8 cellular contexts compared by ENCODE assay signal in genomic region chr2:230925443-230925878, GRCh38. TPM values are rescaled to one million over a fixed set of nuclear protein-coding genes. Genes with fewer than 3 reads are reported as not detected.
DNase-seq lines count a peak whose midpoint lies in the region; ATAC-seq and TF ChIP-seq lines count a peak whose summit lies in the region.

No MANE protein-coding gene starts in this region.

- peaks cover 0 to 4% (median 0%) of the 10 kb centered on the region in 7 donors for H3K9me3 Mint-ChIP-seq in CD14-positive monocyte
- H3K9me3 Mint-ChIP-seq in activated T-helper 2 cell treated with anti-CD3 and anti-CD28 coated beads, Interferon-gamma antibody, Interleukin-2, Interleukin-4, amounts not matched to agents 10 μg/mL and 5 μg/mL and 100 μg/mL, durations not matched to agents 14 hours and 24 hours and 36 hours = no peaks in the 10 kb centered on the region

- peak; percentile 39 for DNase-seq in CD14-positive monocyte (ENCODE audit: low spot score)
- no peak for DNase-seq in activated T-helper 2 cell treated with anti-CD3 and anti-CD28 coated beads, Interferon-gamma antibody, Interleukin-2, Interleukin-4, amounts not matched to agents 10 μg/mL and 5 μg/mL and 100 μg/mL, durations not matched to agents 14 hours and 24 hours and 36 hours (ENCODE audit: low spot score)
- no peak for DNase-seq in effector CD4-positive, alpha-beta T cell
- no peak for DNase-seq in dermis blood vessel endothelial cell
- no peak for DNase-seq in cortex of kidney (lab: John Stamatoyannopoulos, UW)
- no peak for DNase-seq in NCI-H82 treated with DMSO at 0.1 percent for 48 hours (lab: John Stamatoyannopoulos, UW; ENCODE audit: unreplicated experiment)

- peaks cover 26% of the 10 kb centered on the region for H3K4me1 Mint-ChIP-seq in CD14-positive monocyte
- peaks cover 43% of the 10 kb centered on the region for H3K4me1 Mint-ChIP-seq in activated T-helper 2 cell treated with anti-CD3 and anti-CD28 coated beads, Interferon-gamma antibody, Interleukin-2, Interleukin-4, amounts not matched to agents 10 μg/mL and 5 μg/mL and 100 μg/mL, durations not matched to agents 14 hours and 24 hours and 36 hours (ENCODE audit: low read depth)

- intact Hi-C loops in CD14-positive monocyte (cut with micrococcal nuclease) = no loop called here
- intact Hi-C loops in activated T-helper 2 cell treated with anti-CD3 and anti-CD28 coated beads, Interferon-gamma antibody, Interleukin-2, Interleukin-4, amounts not matched to agents 10 μg/mL and 5 μg/mL and 100 μg/mL, durations not matched to agents 14 hours and 24 hours and 36 hours (cut with micrococcal nuclease) = loop anchor here (2.0 kb wide), 2 partner anchors 17 to 19 kb away; no protein-coding TSS in a partner anchor

- TF ChIP-seq CTCF in CD14-positive monocyte (IDR thresholded peaks at IDR 0.05) = no peak

- peaks cover 1 to 5% (median 4%) of the 10 kb centered on the region in 3 donors for H3K27me3 Mint-ChIP-seq in CD14-positive monocyte (ENCODE audit: low read depth in 3 of 3)
- H3K27me3 Mint-ChIP-seq in activated T-helper 2 cell treated with anti-CD3 and anti-CD28 coated beads, Interferon-gamma antibody, Interleukin-2, Interleukin-4, amounts not matched to agents 10 μg/mL and 5 μg/mL and 100 μg/mL, durations not matched to agents 14 hours and 24 hours and 36 hours (ENCODE audit: low read depth) = peaks cover 31% of the 10 kb centered on the region

- peak overlapping the region; percentile 80 to 98 (median 95) for H3K27ac Mint-ChIP-seq in CD14-positive monocyte
- peak overlapping the region; percentile 78 for H3K27ac Mint-ChIP-seq in activated T-helper 2 cell treated with anti-CD3 and anti-CD28 coated beads, Interferon-gamma antibody, Interleukin-2, Interleukin-4, amounts not matched to agents 10 μg/mL and 5 μg/mL and 100 μg/mL, durations not matched to agents 14 hours and 24 hours and 36 hours

- peak overlapping the region; percentile 72 to 89 for H3K4me3 Mint-ChIP-seq in CD14-positive monocyte
- peak overlapping the region; percentile 39 for H3K4me3 Mint-ChIP-seq in activated T-helper 2 cell treated with anti-CD3 and anti-CD28 coated beads, Interferon-gamma antibody, Interleukin-2, Interleukin-4, amounts not matched to agents 10 μg/mL and 5 μg/mL and 100 μg/mL, durations not matched to agents 14 hours and 24 hours and 36 hours (ENCODE audit: low read depth)

- ATAC-seq in GM19035 (IDR thresholded peaks at IDR 0.05; ENCODE audit: unreplicated experiment) (peak; percentile 32), HG03108 (IDR thresholded peaks at IDR 0.05; ENCODE audit: unreplicated experiment) (peak; percentile 19)

- no peaks in the 10 kb centered on the region for H3K36me3 Mint-ChIP-seq in CD14-positive monocyte
- H3K36me3 Mint-ChIP-seq in activated T-helper 2 cell treated with anti-CD3 and anti-CD28 coated beads, Interferon-gamma antibody, Interleukin-2, Interleukin-4, amounts not matched to agents 10 μg/mL and 5 μg/mL and 100 μg/mL, durations not matched to agents 14 hours and 24 hours and 36 hours (ENCODE audit: low read depth) = no peaks in the 10 kb centered on the region

RNA-seq across cellular contexts. Expression of gene GPR55, which starts 0.4 kb away (rescaled TPM):
- under 1 TPM in 1 of 2 donors, not detected in 1; 0.11 TPM for polyA plus RNA-seq in CD14-positive monocyte
- 0.57 and 0.78 TPM in 2 replicates for total RNA-seq in activated T-helper 2 cell treated with anti-CD3 and anti-CD28 coated beads, Interferon-gamma antibody, Interleukin-2, Interleukin-4, amounts not matched to agents 10 μg/mL and 5 μg/mL and 100 μg/mL, durations not matched to agents 14 hours and 24 hours and 36 hours
- not detected in 2 replicates for total RNA-seq in dermis blood vessel endothelial cell
